In the genomic region with DNA sequence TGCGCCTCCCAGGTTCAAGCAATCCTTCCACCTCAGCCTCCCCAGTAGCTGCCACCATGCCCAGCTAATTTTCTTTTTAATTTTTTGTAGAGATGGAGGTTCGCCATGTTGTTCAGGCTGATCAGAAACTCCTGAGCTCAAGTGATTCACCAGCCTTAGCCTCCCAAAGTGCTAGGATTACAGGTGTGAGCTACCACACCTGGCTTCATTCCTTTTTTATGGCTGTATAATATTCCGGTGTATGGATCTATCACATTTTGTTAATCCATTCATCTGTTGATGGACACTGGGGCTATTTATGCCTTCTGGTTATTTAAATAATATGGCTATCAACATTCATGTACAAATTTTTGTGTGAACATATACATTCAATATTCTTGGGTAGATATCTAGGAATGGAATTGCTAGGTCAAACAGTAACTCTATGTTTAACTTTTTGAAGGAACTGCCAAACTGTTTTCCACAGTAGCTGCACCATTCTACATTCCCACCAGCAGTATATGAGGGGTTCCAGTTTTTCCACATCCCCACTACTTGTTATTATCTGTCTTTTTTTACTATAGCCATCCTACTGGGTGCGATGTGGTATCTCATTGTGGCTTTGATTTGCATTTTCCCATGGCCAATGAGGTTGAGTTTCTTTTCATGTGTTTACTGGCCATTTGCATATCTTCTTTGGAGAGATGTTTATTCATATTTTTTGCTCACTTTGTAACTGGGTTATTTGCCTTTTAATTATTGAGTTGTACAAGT, we compare ENCODE assay signal across 26 cellular contexts.
"Had no signal": no experiment of that assay in that cellular context is flagged by ENCODE, and none has a peak within 500 bp of the region (broad histone marks: within the 10 kb centered on the region; RNA-seq: fewer than 3 reads in every experiment).

No MANE protein-coding gene starts in this region.

- H3K79me2 ChIP-seq: parathyroid adenoma had no signal

- H2AFZ ChIP-seq: neural progenitor cell, parathyroid adenoma had no signal

- FAIRE-seq: islet of Langerhans, kidney, urothelium cell line had no signal

- H3K9ac ChIP-seq: neural progenitor cell, parathyroid adenoma had no signal

- H3K36me3 ChIP-seq: left lung, neural progenitor cell, neutrophil, right lobe of liver, suprapubic skin, thoracic aorta, tibial artery, upper lobe of right lung had no signal

- H3K27me3 ChIP-seq: left lung, neural progenitor cell, neutrophil, right lobe of liver, suprapubic skin, tibial artery, upper lobe of right lung had no signal

- DNase-seq: hypothalamus; immature natural killer cell; left colon; left lung; naive B cell; natural killer cell; nephron progenitor cell; occipital lobe; stimulated activated CD4-positive, alpha-beta T cell treated with anti-CD3 and anti-CD28 coated beads, Interleukin-1b, Interleukin-23, amount 100 ng/mL, for 48 hours; stimulated activated CD4-positive, alpha-beta T cell treated with anti-CD3 and anti-CD28 coated beads, Interleukin-2, amount 100 ng/mL, for 48 hours; stimulated activated naive CD4-positive, alpha-beta T cell; tibial artery; trophoblast cell; upper lobe of right lung had no signal

- H3K4me2 ChIP-seq: neural progenitor cell, smooth muscle cell had no signal

- H3K9me3 ChIP-seq: left lung, neutrophil, psoas muscle, right lobe of liver, suprapubic skin, thoracic aorta, tibial artery, upper lobe of right lung had no signal

- H3K4me3 ChIP-seq: left lung, lung, neural progenitor cell, psoas muscle, right lobe of liver, smooth muscle cell, suprapubic skin, thoracic aorta, tibial artery, upper lobe of right lung had no signal

- H3K27ac ChIP-seq: left lung, neural progenitor cell, neutrophil, parathyroid adenoma, psoas muscle, right lobe of liver, suprapubic skin, thoracic aorta, tibial artery, upper lobe of right lung had no signal

- ATAC-seq: left colon, left lung, natural killer cell, psoas muscle, right lobe of liver, upper lobe of right lung had no signal
